Comparison of ENCODE assay signal across 8 cellular contexts in genomic region chr12:92034858-92035401, GRCh38.
DNase-seq lines count a peak whose midpoint lies in the region; ATAC-seq and TF ChIP-seq lines count a peak whose summit lies in the region.

No MANE protein-coding gene starts in this region.

- H3K27ac ChIP-seq in right atrium auricular region = peak overlapping the region in 1 of 2 donors; percentile 3
- H3K27ac ChIP-seq in muscle layer of colon (ENCODE audit: low read depth, low read length) = peak overlapping the region; percentile 25
- peak overlapping the region; percentile 31 for H3K27ac ChIP-seq in subcutaneous abdominal adipose tissue (ENCODE audit: low read depth, low read length)

- H3K4me3 ChIP-seq in right atrium auricular region (peak overlapping the region in 1 of 2 donors; percentile 21), muscle layer of colon (ENCODE audit: low read depth in 1 of 2, low read length in 2 of 2) (peak overlapping the region in 1 of 2 donors; percentile 52), subcutaneous abdominal adipose tissue (ENCODE audit: low read depth in 1 of 5, low read length in 5 of 5) (peak overlapping the region; percentile 53 to 67 (median 60))

- H3K4me1 ChIP-seq in right atrium auricular region = peaks cover 0 to 29% of the 10 kb centered on the region in 2 donors
- peaks cover 15% of the 10 kb centered on the region for H3K4me1 ChIP-seq in muscle layer of colon (ENCODE audit: insufficient read depth, low read length)
- H3K4me1 ChIP-seq in subcutaneous abdominal adipose tissue (ENCODE audit: control insufficient read depth in 5 of 5, insufficient read depth in 5 of 5, low read length in 5 of 5) = peaks cover 3 to 35% (median 26%) of the 10 kb centered on the region in 5 donors

- peak; percentile 54 for ATAC-seq in Right ventricle myocardium superior (ENCODE audit: poor library complexity)
- peak; percentile 86 for ATAC-seq in HG02798 (IDR thresholded peaks at IDR 0.05; ENCODE audit: poor library complexity, unreplicated experiment)

- H3K9ac ChIP-seq in muscle layer of colon (ENCODE audit: low read length) = no peak overlapping the region
- peak overlapping the region in 3 of 5 donors; percentile 17 to 51 (median 25) for H3K9ac ChIP-seq in subcutaneous abdominal adipose tissue (ENCODE audit: low read length in 5 of 5)

- H3K36me3 ChIP-seq in right atrium auricular region (no peaks in the 10 kb centered on the region), muscle layer of colon (ENCODE audit: insufficient read depth, low read length) (no peaks in the 10 kb centered on the region), subcutaneous abdominal adipose tissue (ENCODE audit: control insufficient read depth in 5 of 5, insufficient read depth in 5 of 5, low read length in 5 of 5) (no peaks in the 10 kb centered on the region)

- H3K27me3 ChIP-seq in right atrium auricular region = no peaks in the 10 kb centered on the region
- H3K27me3 ChIP-seq in muscle layer of colon (ENCODE audit: control insufficient read depth in 1 of 2, insufficient read depth in 2 of 2, low read length in 2 of 2) = no peaks in the 10 kb centered on the region
- no peaks in the 10 kb centered on the region for H3K27me3 ChIP-seq in subcutaneous abdominal adipose tissue (ENCODE audit: control insufficient read depth in 5 of 5, insufficient read depth in 4 of 5, low read length in 5 of 5)

- peak; percentile 50 for DNase-seq in Right ventricle myocardium superior
- no peak for DNase-seq in right atrium auricular region (ENCODE audit: low spot score)
- DNase-seq in NCI-H2029 (lab: John Stamatoyannopoulos, UW) = peak; percentile 28
- DNase-seq in activated CD4-positive, alpha-beta T cell treated with anti-CD3 and anti-CD28 coated beads for 4 hours = peak; percentile 35 to 36
- DNase-seq in effector CD4-positive, alpha-beta T cell = peak; percentile 21

- intact Hi-C loops in Right ventricle myocardium superior (cut with DNase I) = no loop called here

- peak in 1 of 2 donors; percentile 11 for TF ChIP-seq CTCF in right atrium auricular region (IDR thresholded peaks at IDR 0.05)

- H3K9me3 ChIP-seq in right atrium auricular region = no peaks in the 10 kb centered on the region
- H3K9me3 ChIP-seq in muscle layer of colon (ENCODE audit: low read length) = no peaks in the 10 kb centered on the region
- H3K9me3 ChIP-seq in subcutaneous abdominal adipose tissue (ENCODE audit: control insufficient read depth in 5 of 5, low read length in 5 of 5) = no peaks in the 10 kb centered on the region
